ENCODE assay signal across 1 cellular context in the genomic region with DNA sequence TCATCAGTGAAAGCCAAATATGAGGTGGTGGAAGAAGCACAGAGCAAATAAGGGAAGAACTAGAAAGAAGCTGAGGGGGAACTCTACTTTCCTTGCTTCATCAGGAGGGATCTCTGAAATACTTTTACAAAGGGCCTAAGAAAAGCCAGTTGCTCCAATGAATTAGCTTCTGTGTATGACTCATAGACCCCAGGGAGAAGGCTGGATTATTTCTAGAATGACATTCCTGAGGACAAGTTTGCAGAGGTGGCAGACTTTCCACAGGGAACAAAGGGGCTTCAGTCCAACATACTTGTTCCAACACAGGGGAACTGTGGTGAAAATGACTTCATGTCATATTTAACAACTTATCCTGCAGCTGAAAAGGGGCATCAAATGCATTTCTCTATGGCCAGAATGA.
TF ChIP-seq lines count a peak whose summit lies in the region.

No MANE protein-coding gene starts in this region.

TF ChIP-seq in HepG2, 621 proteins besides CTCF, POLR2A, EP300 and RAD21:
- 0 out of 4 replicates have a peak, but pooled peaks of 1 of the 2 experiments have one; percentile 13 for TF ChIP-seq MAFK (conservative IDR thresholded peaks at IDR 0.05 in 1 of 2, IDR thresholded peaks at IDR 0.05 in 1 of 2; ENCODE audit: low read length in 2 of 2)
- TF ChIP-seq, protein P1, sequence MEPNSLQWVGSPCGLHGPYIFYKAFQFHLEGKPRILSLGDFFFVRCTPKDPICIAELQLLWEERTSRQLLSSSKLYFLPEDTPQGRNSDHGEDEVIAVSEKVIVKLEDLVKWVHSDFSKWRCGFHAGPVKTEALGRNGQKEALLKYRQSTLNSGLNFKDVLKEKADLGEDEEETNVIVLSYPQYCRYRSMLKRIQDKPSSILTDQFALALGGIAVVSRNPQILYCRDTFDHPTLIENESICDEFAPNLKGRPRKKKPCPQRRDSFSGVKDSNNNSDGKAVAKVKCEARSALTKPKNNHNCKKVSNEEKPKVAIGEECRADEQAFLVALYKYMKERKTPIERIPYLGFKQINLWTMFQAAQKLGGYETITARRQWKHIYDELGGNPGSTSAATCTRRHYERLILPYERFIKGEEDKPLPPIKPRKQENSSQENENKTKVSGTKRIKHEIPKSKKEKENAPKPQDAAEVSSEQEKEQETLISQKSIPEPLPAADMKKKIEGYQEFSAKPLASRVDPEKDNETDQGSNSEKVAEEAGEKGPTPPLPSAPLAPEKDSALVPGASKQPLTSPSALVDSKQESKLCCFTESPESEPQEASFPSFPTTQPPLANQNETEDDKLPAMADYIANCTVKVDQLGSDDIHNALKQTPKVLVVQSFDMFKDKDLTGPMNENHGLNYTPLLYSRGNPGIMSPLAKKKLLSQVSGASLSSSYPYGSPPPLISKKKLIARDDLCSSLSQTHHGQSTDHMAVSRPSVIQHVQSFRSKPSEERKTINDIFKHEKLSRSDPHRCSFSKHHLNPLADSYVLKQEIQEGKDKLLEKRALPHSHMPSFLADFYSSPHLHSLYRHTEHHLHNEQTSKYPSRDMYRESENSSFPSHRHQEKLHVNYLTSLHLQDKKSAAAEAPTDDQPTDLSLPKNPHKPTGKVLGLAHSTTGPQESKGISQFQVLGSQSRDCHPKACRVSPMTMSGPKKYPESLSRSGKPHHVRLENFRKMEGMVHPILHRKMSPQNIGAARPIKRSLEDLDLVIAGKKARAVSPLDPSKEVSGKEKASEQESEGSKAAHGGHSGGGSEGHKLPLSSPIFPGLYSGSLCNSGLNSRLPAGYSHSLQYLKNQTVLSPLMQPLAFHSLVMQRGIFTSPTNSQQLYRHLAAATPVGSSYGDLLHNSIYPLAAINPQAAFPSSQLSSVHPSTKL (CRISPR knock-in tag; IDR thresholded peaks at IDR 0.05) = no peak
- TF ChIP-seq ZNF124 (CRISPR knock-in tag; IDR thresholded peaks at IDR 0.05) = no peak
- no peak for TF ChIP-seq MTA3 (CRISPR knock-in tag; IDR thresholded peaks at IDR 0.05)
- TF ChIP-seq TCF12 (IDR thresholded peaks at IDR 0.05) = no peak
- no peak for TF ChIP-seq TCF12 (CRISPR knock-in tag; IDR thresholded peaks at IDR 0.05)
- TF ChIP-seq ZFP36 (IDR thresholded peaks at IDR 0.05; ENCODE audit: borderline replicate concordance, low read depth, low read length, partially characterized antibody) = no peak
- no peak for TF ChIP-seq ZNF17 (CRISPR knock-in tag; IDR thresholded peaks at IDR 0.05)
- peak; percentile 60 for TF ChIP-seq FOSL2 (CRISPR knock-in tag; IDR thresholded peaks at IDR 0.05)
- peak; percentile 40 for TF ChIP-seq XRCC5 (optimal IDR thresholded peaks at IDR 0.05; ENCODE audit: low read length)
